ENCODE assay signal across 18 cellular contexts in genomic region chr12:14191612-14192011, GRCh38.
"Had no signal": no experiment of that assay in that cellular context is flagged by ENCODE, and none has a peak within 500 bp of the region (broad histone marks: within the 10 kb centered on the region; RNA-seq: fewer than 3 reads in every experiment).

No MANE protein-coding gene starts in this region.

- FAIRE-seq: astrocyte, bronchial epithelial cell had no signal

- H3K9me3 ChIP-seq: gastrocnemius medialis, heart left ventricle, ovary, psoas muscle, suprapubic skin, transverse colon, uterus had no signal

- ATAC-seq: gastrocnemius medialis; heart left ventricle; left ventricle myocardium superior; psoas muscle; right cardiac atrium; stimulated activated naive CD8-positive, alpha-beta T cell treated with anti-CD3 and anti-CD28 coated beads, Interleukin-15, amount 100 ng/mL, for 72 hours had no signal

- H3K27ac Mint-ChIP-seq: activated naive CD4-positive, alpha-beta T cell treated with anti-CD3 and anti-CD28 coated beads, Interleukin-2, amount 50 U/mL, for 24 hours; stimulated activated naive CD8-positive, alpha-beta T cell treated with anti-CD3 and anti-CD28 coated beads, Interleukin-15, amount 100 ng/mL, for 72 hours had no signal

- H3K27ac ChIP-seq: gastrocnemius medialis, heart left ventricle, ovary, psoas muscle, skin epidermis, suprapubic skin, transverse colon, uterus, WERI-Rb-1 had no signal

- H3K36me3 ChIP-seq: gastrocnemius medialis, heart left ventricle, ovary, suprapubic skin, transverse colon, uterus, WERI-Rb-1 had no signal

- H3K4me3 Mint-ChIP-seq: activated naive CD4-positive, alpha-beta T cell treated with anti-CD3 and anti-CD28 coated beads, Interleukin-2, amount 50 U/mL, for 24 hours; stimulated activated naive CD8-positive, alpha-beta T cell treated with anti-CD3 and anti-CD28 coated beads, Interleukin-15, amount 100 ng/mL, for 72 hours had no signal

- H3K4me1 ChIP-seq: gastrocnemius medialis, heart left ventricle, psoas muscle, suprapubic skin, uterus had no signal

- H3K4me1 Mint-ChIP-seq: activated naive CD4-positive, alpha-beta T cell treated with anti-CD3 and anti-CD28 coated beads, Interleukin-2, amount 50 U/mL, for 24 hours; stimulated activated naive CD8-positive, alpha-beta T cell treated with anti-CD3 and anti-CD28 coated beads, Interleukin-15, amount 100 ng/mL, for 72 hours had no signal

- H3K27me3 Mint-ChIP-seq: activated naive CD4-positive, alpha-beta T cell treated with anti-CD3 and anti-CD28 coated beads, Interleukin-2, amount 50 U/mL, for 24 hours; stimulated activated naive CD8-positive, alpha-beta T cell treated with anti-CD3 and anti-CD28 coated beads, Interleukin-15, amount 100 ng/mL, for 72 hours had no signal

- H3K36me3 Mint-ChIP-seq: activated naive CD4-positive, alpha-beta T cell treated with anti-CD3 and anti-CD28 coated beads, Interleukin-2, amount 50 U/mL, for 24 hours had no signal

- H3K27me3 ChIP-seq: gastrocnemius medialis, ovary, suprapubic skin, transverse colon, uterus had no signal

- H3K4me3 ChIP-seq: gastrocnemius medialis, heart left ventricle, ovary, psoas muscle, skin epidermis, suprapubic skin, transverse colon, uterus had no signal

- DNase-seq: activated CD4-positive, alpha-beta T cell treated with anti-CD3 and anti-CD28 coated beads, Interleukin-2, amount 50 U/mL, for 4 hours; activated gamma-delta T cell; effector CD4-positive, alpha-beta T cell; gastrocnemius medialis; heart left ventricle; left ventricle myocardium superior; ovary; psoas muscle; right cardiac atrium; stimulated activated naive CD8-positive, alpha-beta T cell treated with anti-CD3 and anti-CD28 coated beads, Interleukin-15, amount 100 ng/mL, for 72 hours; transverse colon; uterus; WERI-Rb-1 had no signal

- H3K9me3 Mint-ChIP-seq: activated naive CD4-positive, alpha-beta T cell treated with anti-CD3 and anti-CD28 coated beads, Interleukin-2, amount 50 U/mL, for 24 hours; stimulated activated naive CD8-positive, alpha-beta T cell treated with anti-CD3 and anti-CD28 coated beads, Interleukin-15, amount 100 ng/mL, for 72 hours had no signal
